Comparison of ENCODE assay signal across 19 cellular contexts in the genomic region with DNA sequence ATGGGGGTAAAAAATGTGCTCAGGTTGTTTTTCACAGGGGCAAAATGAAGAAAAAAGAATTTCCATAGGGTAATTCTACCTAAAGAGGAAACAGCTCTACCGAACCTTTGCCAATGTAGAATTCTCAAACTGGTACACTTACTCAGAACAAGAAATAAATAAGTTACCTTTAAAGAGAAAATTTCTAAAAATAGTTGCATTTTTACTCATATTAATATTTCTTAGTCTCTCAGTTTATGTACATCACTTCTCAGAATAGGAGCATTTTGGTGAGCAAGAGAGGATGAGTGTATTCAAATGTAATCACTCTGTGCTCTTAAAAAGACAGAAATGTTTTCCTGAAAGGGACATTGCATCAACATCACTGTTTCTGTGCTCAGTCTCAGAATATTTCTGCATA.
DNase-seq lines count a peak whose midpoint lies in the region; ATAC-seq and TF ChIP-seq lines count a peak whose summit lies in the region.
"Had no signal": no experiment of that assay in that cellular context is flagged by ENCODE, and none has a peak within 500 bp of the region (broad histone marks: within the 10 kb centered on the region; RNA-seq: fewer than 3 reads in every experiment).

No MANE protein-coding gene starts in this region.

- TF ChIP-seq CTCF in sigmoid colon (IDR thresholded peaks at IDR 0.05) (no peak), left ventricle myocardium inferior (IDR thresholded peaks at IDR 0.05; ENCODE audit: borderline replicate concordance) (no peak)

- H3K27ac ChIP-seq in sigmoid colon (no peak overlapping the region), left ventricle myocardium inferior (replicated peaks) (no peak overlapping the region)
- H3K27ac ChIP-seq: BLaER1, body of pancreas, neural progenitor cell, SK-N-MC had no signal

- no peaks in the 10 kb centered on the region for H3K4me1 ChIP-seq in sigmoid colon
- no peaks in the 10 kb centered on the region for H3K4me1 ChIP-seq in left ventricle myocardium inferior
- H3K4me1 ChIP-seq: BLaER1, body of pancreas, neural progenitor cell had no signal

- no peak for TF ChIP-seq POLR2A in sigmoid colon (IDR thresholded peaks at IDR 0.05)

- DNase-seq in NCI-H2029 treated with DMSO at 0.1 percent for 48 hours (lab: John Stamatoyannopoulos, UW) (no peak), sigmoid colon (no peak), left ventricle myocardium inferior (no peak)
- DNase-seq in activated T-cell treated with anti-CD3 and anti-CD28 coated beads, Interleukin-2, amount 50 U/mL, for 48 hours: no peak
- DNase-seq: activated CD8-positive, alpha-beta memory T cell treated with anti-CD3 and anti-CD28 coated beads for 24 hours; activated gamma-delta T cell treated with Interleukin-2 at 50 U/mL for 16 hours; body of pancreas; MM.1S; NCI-H2171; stimulated activated naive CD4-positive, alpha-beta T cell treated with Interleukin-2 at 50 U/mL for 16 hours had no signal

- no peaks in the 10 kb centered on the region for H3K36me3 ChIP-seq in sigmoid colon
- no peaks in the 10 kb centered on the region for H3K36me3 ChIP-seq in left ventricle myocardium inferior
- H3K36me3 ChIP-seq: BLaER1, neural progenitor cell had no signal

- intact Hi-C loops in sigmoid colon (cut with DNase I) (no loop called here), left ventricle myocardium inferior (cut with micrococcal nuclease) (no loop called here)

- H3K27me3 ChIP-seq in sigmoid colon (no peaks in the 10 kb centered on the region), left ventricle myocardium inferior (ENCODE audit: low read depth) (no peaks in the 10 kb centered on the region)
- H3K27me3 ChIP-seq: BLaER1, body of pancreas, neural progenitor cell had no signal

- no peak for TF ChIP-seq EP300 in sigmoid colon (IDR thresholded peaks at IDR 0.05)

- H3K9me3 ChIP-seq in sigmoid colon: no peaks in the 10 kb centered on the region
- no peaks in the 10 kb centered on the region for H3K9me3 ChIP-seq in left ventricle myocardium inferior (replicated peaks)
- H3K9me3 ChIP-seq: BLaER1, body of pancreas had no signal

- ATAC-seq in GM18907 (IDR thresholded peaks at IDR 0.05; ENCODE audit: unreplicated experiment): peak; percentile 95
- peak; percentile 89 for ATAC-seq in GM21619 (IDR thresholded peaks at IDR 0.05; ENCODE audit: unreplicated experiment)
- ATAC-seq in HG03039 (IDR thresholded peaks at IDR 0.05; ENCODE audit: unreplicated experiment): peak; percentile 72
- peak; percentile 78 for ATAC-seq in HG03565 (IDR thresholded peaks at IDR 0.05; ENCODE audit: unreplicated experiment)
- ATAC-seq: body of pancreas, GM23338, sciatic nerve had no signal

- WGBS in sigmoid colon, 2 donors: 78 to 94% methylated on average over 1 of the region's 1 CpG

- H3K4me3 ChIP-seq in sigmoid colon (no peak overlapping the region), left ventricle myocardium inferior (no peak overlapping the region)
- H3K4me3 ChIP-seq: BLaER1, body of pancreas, GM23338, neural progenitor cell, SK-N-MC had no signal
